Comparison of ENCODE assay signal across 14 cellular contexts in the genomic region with DNA sequence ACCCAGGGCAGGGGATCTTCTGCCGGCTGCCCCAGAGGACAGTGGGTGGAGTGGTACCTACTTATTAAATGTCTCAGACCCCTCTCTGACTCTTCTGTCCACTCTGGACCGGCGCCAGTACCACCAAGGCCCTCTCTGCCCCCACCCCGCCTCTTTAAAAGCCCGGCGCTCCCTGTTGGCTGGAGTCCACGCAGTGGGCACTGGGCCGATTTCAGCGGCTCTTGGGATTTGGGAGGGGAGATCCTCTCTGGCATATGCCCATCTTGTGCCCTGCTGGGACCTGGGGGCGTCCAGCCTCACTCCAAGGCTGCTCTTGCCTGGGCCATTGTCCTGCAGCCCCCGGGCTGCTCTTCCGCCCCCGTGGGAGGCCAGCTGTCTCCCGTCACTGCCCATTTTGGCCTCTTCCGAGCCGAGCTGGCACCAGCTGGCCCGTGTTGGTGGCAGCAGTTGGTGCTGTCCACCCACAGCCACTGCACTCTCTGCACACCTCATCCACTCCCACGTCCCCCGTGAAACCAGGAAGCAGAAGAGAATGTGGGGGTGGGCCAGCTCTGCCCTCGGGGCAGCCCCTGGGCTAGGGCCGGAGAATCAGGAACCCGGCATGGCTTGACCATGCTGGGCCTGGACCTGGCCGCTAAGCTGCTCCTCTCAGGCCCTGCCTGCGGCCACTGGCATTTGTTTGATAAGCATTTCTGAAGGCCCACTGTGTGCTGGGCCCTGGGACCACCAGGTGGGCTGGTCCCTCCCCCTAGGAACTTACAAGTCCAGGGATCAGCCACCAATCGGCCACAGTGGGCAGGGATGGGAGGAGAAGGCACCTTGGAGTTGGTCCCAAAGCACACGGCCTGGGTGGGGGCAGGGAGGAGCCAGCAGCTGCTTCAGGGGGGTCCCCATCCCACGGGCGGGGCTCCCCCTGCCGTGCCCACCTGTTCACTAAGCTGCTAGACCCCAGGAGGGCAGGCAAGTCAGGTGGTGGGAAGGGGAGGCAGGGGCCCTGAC. TPM values are rescaled to one million over a fixed set of nuclear protein-coding genes. Genes with fewer than 3 reads are reported as not detected.
DNase-seq lines count a peak whose midpoint lies in the region; ATAC-seq and TF ChIP-seq lines count a peak whose summit lies in the region.
"Had no signal": no experiment of that assay in that cellular context is flagged by ENCODE, and none has a peak within 500 bp of the region (broad histone marks: within the 10 kb centered on the region; RNA-seq: fewer than 3 reads in every experiment).

No MANE protein-coding gene starts in this region.

- H4K20me1 ChIP-seq in GM23248 (ENCODE audit: insufficient read depth), result no peaks in the 10 kb centered on the region

- H3K9me3 Mint-ChIP-seq in brain, result peaks cover 0 to 3% (median 0%) of the 10 kb centered on the region in 5 experiments
- H3K9me3 Mint-ChIP-seq in stimulated activated memory B cell treated with anti-CD40 and anti-IgM and Interleukin-4, amounts not matched to agents 10 μg/mL and 1 μg/mL and 100 μg/mL, for 72 hours, result no peaks in the 10 kb centered on the region
- H3K9me3 Mint-ChIP-seq: activated naive CD4-positive, alpha-beta T cell treated with anti-CD3 and anti-CD28 coated beads, Interleukin-2, amount 50 U/mL, for 72 hours had no signal

- H3K9me2 ChIP-seq in GM23248 (ENCODE audit: insufficient read depth), result no peaks in the 10 kb centered on the region

- H3K27me3 ChIP-seq in GM23248 (replicated peaks; ENCODE audit: insufficient read depth) (no peaks in the 10 kb centered on the region), esophagus muscularis mucosa (peaks cover 0 to 3% (median 0%) of the 10 kb centered on the region in 4 donors)
- H3K27me3 ChIP-seq: Peyer's patch had no signal

- intact Hi-C loops in esophagus muscularis mucosa (cut with DNase I), result loop anchor here (5.0 kb wide), 2 partner anchors 45 to 90 kb away; partner anchors contain the start of gene PAXX

- TF ChIP-seq EP300 in esophagus muscularis mucosa (IDR thresholded peaks at IDR 0.05), result no peak

- 72 to 76% methylated on average over 25 to 29 of the region's 29 CpGs for WGBS in GM23248 (ENCODE audit: low coverage in 1 of 2, low lambda C conversion rate in 2 of 2, missing lambda C conversion rate in 2 of 2), 2 experiments
- WGBS in esophagus muscularis mucosa, result 61% methylated on average over 27 of the region's 29 CpGs

- H3K36me3 ChIP-seq in GM23248 (ENCODE audit: low read depth) (0 out of 2 replicates have a peak, but pooled peaks cover under 1% of the 10 kb centered on the region), esophagus muscularis mucosa (peaks cover 10 to 11% (median 11%) of the 10 kb centered on the region in 4 donors)

- H3K27me3 Mint-ChIP-seq in brain, result peaks cover 3% of the 10 kb centered on the region
- H3K27me3 Mint-ChIP-seq in stimulated activated memory B cell treated with anti-CD40 and anti-IgM and Interleukin-4, amounts not matched to agents 10 μg/mL and 1 μg/mL and 100 μg/mL, for 72 hours, result no peaks in the 10 kb centered on the region

- TF ChIP-seq CTCF in brain (conservative IDR thresholded peaks at IDR 0.05), result no peak
- no peak for TF ChIP-seq CTCF in esophagus muscularis mucosa (IDR thresholded peaks at IDR 0.05)

- no peak for TF ChIP-seq POLR2A in esophagus muscularis mucosa (IDR thresholded peaks at IDR 0.05; ENCODE audit: low read depth)

- no peak overlapping the region for H2AFZ ChIP-seq in GM23248

- H3F3A ChIP-seq in GM23248 (ENCODE audit: insufficient read depth), result no peaks in the 10 kb centered on the region

- H3K4me1 Mint-ChIP-seq in brain, result peaks cover 21% of the 10 kb centered on the region
- H3K4me1 Mint-ChIP-seq in stimulated activated memory B cell treated with anti-CD40 and anti-IgM and Interleukin-4, amounts not matched to agents 10 μg/mL and 1 μg/mL and 100 μg/mL, for 72 hours, result peaks cover 27% of the 10 kb centered on the region

- no peaks in the 10 kb centered on the region for H3K4me1 ChIP-seq in GM23248 (ENCODE audit: insufficient read depth)
- peaks cover 44 to 60% (median 51%) of the 10 kb centered on the region in 4 donors for H3K4me1 ChIP-seq in esophagus muscularis mucosa

- in situ Hi-C loops in GM23248 (cut with MboI), result no loop called here

- H3K27ac ChIP-seq in GM23248 (peak overlapping the region; percentile 50; the same call in 1 of the 2 replicates), esophagus muscularis mucosa (replicated peaks in 1 of 4) (no peak overlapping the region)

- peaks cover under 1% of the 10 kb centered on the region for H3K36me3 Mint-ChIP-seq in brain
- H3K36me3 Mint-ChIP-seq in stimulated activated memory B cell treated with anti-CD40 and anti-IgM and Interleukin-4, amounts not matched to agents 10 μg/mL and 1 μg/mL and 100 μg/mL, for 72 hours, result peaks cover 2% of the 10 kb centered on the region
- H3K36me3 Mint-ChIP-seq: activated naive CD4-positive, alpha-beta T cell treated with anti-CD3 and anti-CD28 coated beads, Interleukin-2, amount 50 U/mL, for 72 hours had no signal

- peak overlapping the region in 2 of 5 experiments; percentile 58 to 63 for H3K4me3 Mint-ChIP-seq in brain
- H3K4me3 Mint-ChIP-seq in stimulated activated memory B cell treated with anti-CD40 and anti-IgM and Interleukin-4, amounts not matched to agents 10 μg/mL and 1 μg/mL and 100 μg/mL, for 72 hours, result no peak overlapping the region

- H3K4me3 ChIP-seq in GM23248, result no peak overlapping the region
- no peak overlapping the region for H3K4me3 ChIP-seq in esophagus muscularis mucosa

- peak overlapping the region in 4 of 5 experiments; percentile 48 to 94 (median 67) for H3K27ac Mint-ChIP-seq in brain
- H3K27ac Mint-ChIP-seq in stimulated activated memory B cell treated with anti-CD40 and anti-IgM and Interleukin-4, amounts not matched to agents 10 μg/mL and 1 μg/mL and 100 μg/mL, for 72 hours, result peak overlapping the region; percentile 44
- H3K27ac Mint-ChIP-seq: activated naive CD4-positive, alpha-beta T cell treated with anti-CD3 and anti-CD28 coated beads, Interleukin-2, amount 50 U/mL, for 72 hours had no signal

- H3K4me2 ChIP-seq in GM23248 (ENCODE audit: unreplicated experiment), result no peak overlapping the region

- H3K9me3 ChIP-seq in GM23248 (ENCODE audit: low read depth), result no peaks in the 10 kb centered on the region
- H3K9me3 ChIP-seq in esophagus muscularis mucosa, result no peaks in the 10 kb centered on the region
- H3K9me3 ChIP-seq: Peyer's patch had no signal

- DNase-seq in GM23248 (no peak), left lobe of liver (ENCODE audit: low spot score) (peak; percentile 80), esophagus muscularis mucosa (ENCODE audit: extremely low spot score) (no peak)
- DNase-seq: cortex of kidney, kidney glomerular epithelial cell, NCI-H446 had no signal

- ATAC-seq in left lobe of liver (peak; percentile 3), GM21576 (IDR thresholded peaks at IDR 0.05; ENCODE audit: unreplicated experiment) (no peak), HG03457 (IDR thresholded peaks at IDR 0.05; ENCODE audit: unreplicated experiment) (no peak)
- no peak for ATAC-seq in stimulated activated memory B cell treated with anti-CD40 and anti-IgM and Interleukin-4, amounts not matched to agents 10 μg/mL and 1 μg/mL and 100 μg/mL, for 72 hours
- ATAC-seq: activated naive CD4-positive, alpha-beta T cell treated with anti-CD3 and anti-CD28 coated beads, Interleukin-2, amount 50 U/mL, for 72 hours had no signal

- H3K9ac ChIP-seq in GM23248, result no peak overlapping the region; the same call in 1 of the 2 replicates

- peaks cover 19% of the 10 kb centered on the region for H3K79me2 ChIP-seq in GM23248 (ENCODE audit: insufficient read depth)

RNA-seq across cellular contexts. Expression of gene C8G, which starts 2.1 kb away (rescaled TPM):
- total RNA-seq in GM23248 (2014; rRNA removed; shearing (Covaris generic)), result not detected in 2 replicates
- 0.49 TPM in 1 of 2 replicates, not detected in the other for polyA plus RNA-seq in GM23248 (2016; fragmentation: Nextera tagmentation; extraction: Ambion mirVana)
- not detected for polyA plus RNA-seq in brain (ENCODE audit: insufficient read depth, low read depth, low replicate concordance)
- 411 TPM for total RNA-seq in left lobe of liver
- total RNA-seq in esophagus muscularis mucosa, result not detected
- total RNA-seq: occipital lobe had no signal

RNA-seq across cellular contexts. Expression of gene FBXW5, which starts 2.7 kb away (rescaled TPM):
- total RNA-seq in GM23248 (2014; rRNA removed; shearing (Covaris generic)), result 234 and 259 TPM in 2 replicates
- polyA plus RNA-seq in GM23248 (2016; fragmentation: Nextera tagmentation; extraction: Ambion mirVana) (110 and 113 TPM in 2 replicates), brain (ENCODE audit: insufficient read depth, low read depth, low replicate concordance) (95.0 TPM)
- total RNA-seq in left lobe of liver (112 TPM), esophagus muscularis mucosa (100 to 1,000 TPM; 238 to 303 (median 267) TPM)

RNA-seq across cellular contexts. Expression of gene LCN12, which starts 4.9 kb away (rescaled TPM):
- not detected in 2 replicates for total RNA-seq in GM23248 (2014; rRNA removed; shearing (Covaris generic))
- not detected in 2 replicates for polyA plus RNA-seq in GM23248 (2016; fragmentation: Nextera tagmentation; extraction: Ambion mirVana)
- polyA plus RNA-seq in brain (ENCODE audit: insufficient read depth, low read depth, low replicate concordance), result 1.8 TPM
- 30.3 TPM for total RNA-seq in left lobe of liver
- not detected for total RNA-seq in esophagus muscularis mucosa
- total RNA-seq: occipital lobe had no signal

RNA-seq across cellular contexts. Expression of gene PTGDS, which starts 30.1 kb away (rescaled TPM):
- not detected in 2 replicates for total RNA-seq in GM23248 (2014; rRNA removed; shearing (Covaris generic))
- polyA plus RNA-seq in GM23248 (2016; fragmentation: Nextera tagmentation; extraction: Ambion mirVana) (0.24 and 0.25 TPM in 2 replicates), brain (ENCODE audit: insufficient read depth, low read depth, low replicate concordance) (2,031 TPM)
- total RNA-seq in left lobe of liver (5.2 TPM), esophagus muscularis mucosa (10 to 100 TPM; 10.4 to 77.9 (median 51.6) TPM)
- total RNA-seq: activated naive CD4-positive, alpha-beta T cell treated with anti-CD3 and anti-CD28 coated beads, Interleukin-2, amount 50 U/mL, for 72 hours; HT-29 had no signal

RNA-seq across cellular contexts. Expression of gene LCNL1, which starts 35.6 kb away (rescaled TPM):
- not detected in 2 replicates for total RNA-seq in GM23248 (2014; rRNA removed; shearing (Covaris generic))
- polyA plus RNA-seq in GM23248 (2016; fragmentation: Nextera tagmentation; extraction: Ambion mirVana), result not detected in 2 replicates
- polyA plus RNA-seq in brain (ENCODE audit: insufficient read depth, low read depth, low replicate concordance), result 0.15 TPM
- not detected for total RNA-seq in left lobe of liver
- under 1 TPM in 3 of 4 donors, not detected in 1; 0.11 to 0.42 (median 0.39) TPM for total RNA-seq in esophagus muscularis mucosa
- total RNA-seq: activated naive CD4-positive, alpha-beta T cell treated with anti-CD3 and anti-CD28 coated beads, Interleukin-2, amount 50 U/mL, for 72 hours; HT-29 had no signal

Comparison
In these comparisons a context has a peak if more than half of its experiments do, and no peak if none do; other contexts are left out.
1. RNA of gene C8G, which starts 2.1 kb away (total RNA-seq): 411 TPM in left lobe of liver (single experiment); not detected in GM23248 and not detected in esophagus muscularis mucosa; every median in the first group is over 100 times any median in the second.
2. RNA of gene LCN12, which starts 4.9 kb away (total RNA-seq): 30.3 TPM in left lobe of liver (single experiment); not detected in GM23248 and not detected in esophagus muscularis mucosa; every median in the first group is over 10 times any median in the second.